ENCODE assay signal across 1 cellular context in genomic region chr1:77406661-77407060, GRCh38.
A peak's percentile ranks its signal among the peaks of the same experiment; 100 is the strongest.
TF ChIP-seq lines count a peak whose summit lies in the region.

No MANE protein-coding gene starts in this region.

TF ChIP-seq in SK-N-SH, 30 proteins besides CTCF, POLR2A, EP300 and RAD21 (continued from another document):
- TF ChIP-seq GABPA (IDR thresholded peaks at IDR 0.05; ENCODE audit: low read depth) (no peak), TCF12 (IDR thresholded peaks at IDR 0.05) (peak; percentile 21; the same call in 1 of the 2 replicates), PBX3 (IDR thresholded peaks at IDR 0.05) (peak; percentile 2; the same call in 1 of the 2 replicates)
